8 cellular contexts compared by ENCODE assay signal in genomic region chr9:128690684-128691034, GRCh38. TPM values are rescaled to one million over a fixed set of nuclear protein-coding genes. Genes with fewer than 3 reads are reported as not detected.
DNase-seq lines count a peak whose midpoint lies in the region; ATAC-seq and TF ChIP-seq lines count a peak whose summit lies in the region.

No MANE protein-coding gene starts in this region.

- no peaks in the 10 kb centered on the region for H3K9me3 Mint-ChIP-seq in activated CD4-positive, alpha-beta T cell treated with anti-CD3 and anti-CD28 coated beads for 36 hours (ENCODE audit: low read depth)
- no peaks in the 10 kb centered on the region for H3K9me3 Mint-ChIP-seq in activated naive CD8-positive, alpha-beta T cell treated with anti-CD3 and anti-CD28 coated beads, Interleukin-2, amount 50 U/mL, for 24 hours

- ATAC-seq in activated CD4-positive, alpha-beta T cell treated with anti-CD3 and anti-CD28 coated beads for 36 hours: no peak
- no peak for ATAC-seq in activated naive CD8-positive, alpha-beta T cell treated with anti-CD3 and anti-CD28 coated beads, Interleukin-2, amount 50 U/mL, for 24 hours
- ATAC-seq in HG03378 (IDR thresholded peaks at IDR 0.05; ENCODE audit: unreplicated experiment) (no peak), HG03565 (IDR thresholded peaks at IDR 0.05; ENCODE audit: unreplicated experiment) (no peak), GM18868 (IDR thresholded peaks at IDR 0.05; ENCODE audit: unreplicated experiment) (no peak)

- POLR2A ChIA-PET in activated CD4-positive, alpha-beta T cell treated with anti-CD3 and anti-CD28 coated beads for 36 hours (lab: Charles Lee): interaction anchor here (1.3 kb wide), 1 partner anchor 138 kb away, joined by 3 read pairs; the partner anchor contains the start of gene SPTAN1

- H3K36me3 ChIP-seq in kidney epithelial cell (ENCODE audit: control insufficient read depth, insufficient read depth, low read length): peaks cover 1% of the 10 kb centered on the region

- no peak for DNase-seq in activated CD4-positive, alpha-beta T cell treated with anti-CD3 and anti-CD28 coated beads for 36 hours
- no peak for DNase-seq in activated CD4-positive, alpha-beta T cell treated with anti-CD3 and anti-CD28 coated beads, Interleukin-2, amount 50 U/mL, for 48 hours
- DNase-seq in activated naive CD8-positive, alpha-beta T cell treated with anti-CD3 and anti-CD28 coated beads, Interleukin-2, amount 50 U/mL, for 24 hours: no peak
- DNase-seq in kidney epithelial cell (ENCODE audit: low read depth) (no peak), substantia nigra (lab: John Stamatoyannopoulos, UW) (no peak)

- peak overlapping the region; percentile 68 for H3K27ac ChIP-seq in substantia nigra (ENCODE audit: low read depth, low read length, poor library complexity, severe bottlenecking)

- CTCF ChIA-PET in activated CD4-positive, alpha-beta T cell treated with anti-CD3 and anti-CD28 coated beads for 36 hours (lab: Charles Lee): interaction anchor here (1.0 to 4.4 kb wide), 3 partner anchors 10 to 13 kb away, joined by 3 to 24 read pairs (median 4); partner anchors contain the start of gene PKN3

- peak overlapping the region; percentile 95 for H3K4me3 ChIP-seq in kidney epithelial cell (ENCODE audit: low read depth, low read length)

- H3K27ac Mint-ChIP-seq in activated CD4-positive, alpha-beta T cell treated with anti-CD3 and anti-CD28 coated beads for 36 hours: peak overlapping the region; percentile 100
- peak overlapping the region; percentile 91 for H3K27ac Mint-ChIP-seq in activated naive CD8-positive, alpha-beta T cell treated with anti-CD3 and anti-CD28 coated beads, Interleukin-2, amount 50 U/mL, for 24 hours

- TF ChIP-seq CTCF in kidney epithelial cell (IDR thresholded peaks at IDR 0.05; ENCODE audit: insufficient read depth, low read length, poor library complexity, severe bottlenecking): no peak

- H3K27me3 ChIP-seq in kidney epithelial cell (ENCODE audit: control insufficient read depth, insufficient read depth, low read length): no peaks in the 10 kb centered on the region

- intact Hi-C loops in activated CD4-positive, alpha-beta T cell treated with anti-CD3 and anti-CD28 coated beads for 36 hours (cut with DNase I, micrococcal nuclease): no loop called here

- peaks cover 50% of the 10 kb centered on the region for H3K4me1 Mint-ChIP-seq in activated CD4-positive, alpha-beta T cell treated with anti-CD3 and anti-CD28 coated beads for 36 hours
- H3K4me1 Mint-ChIP-seq in activated naive CD8-positive, alpha-beta T cell treated with anti-CD3 and anti-CD28 coated beads, Interleukin-2, amount 50 U/mL, for 24 hours: peaks cover 65% of the 10 kb centered on the region

- H3K4me3 Mint-ChIP-seq in activated CD4-positive, alpha-beta T cell treated with anti-CD3 and anti-CD28 coated beads for 36 hours: peak overlapping the region; percentile 99
- peak overlapping the region; percentile 91 for H3K4me3 Mint-ChIP-seq in activated naive CD8-positive, alpha-beta T cell treated with anti-CD3 and anti-CD28 coated beads, Interleukin-2, amount 50 U/mL, for 24 hours

- H3K27me3 Mint-ChIP-seq in activated CD4-positive, alpha-beta T cell treated with anti-CD3 and anti-CD28 coated beads for 36 hours: no peaks in the 10 kb centered on the region
- H3K27me3 Mint-ChIP-seq in activated naive CD8-positive, alpha-beta T cell treated with anti-CD3 and anti-CD28 coated beads, Interleukin-2, amount 50 U/mL, for 24 hours: no peaks in the 10 kb centered on the region

- peaks cover 49% of the 10 kb centered on the region for H3K36me3 Mint-ChIP-seq in activated CD4-positive, alpha-beta T cell treated with anti-CD3 and anti-CD28 coated beads for 36 hours (ENCODE audit: low read depth)
- peaks cover 50% of the 10 kb centered on the region for H3K36me3 Mint-ChIP-seq in activated naive CD8-positive, alpha-beta T cell treated with anti-CD3 and anti-CD28 coated beads, Interleukin-2, amount 50 U/mL, for 24 hours (ENCODE audit: low read depth)

RNA-seq across cellular contexts. Expression of gene SET, which starts 1.6 kb away (rescaled TPM):
- 100 to 1,000 TPM; 673 to 682 TPM for total RNA-seq in activated CD4-positive, alpha-beta T cell treated with anti-CD3 and anti-CD28 coated beads for 36 hours
- 404 and 663 TPM in 2 replicates for total RNA-seq in kidney epithelial cell

RNA-seq across cellular contexts. Expression of gene PKN3, which starts 11.6 kb away (rescaled TPM):
- 10 to 100 TPM; 14.6 to 14.9 TPM for total RNA-seq in activated CD4-positive, alpha-beta T cell treated with anti-CD3 and anti-CD28 coated beads for 36 hours
- total RNA-seq in kidney epithelial cell: 4.6 and 9.5 TPM in 2 replicates

RNA-seq across cellular contexts. Expression of gene ZDHHC12, which starts 33.3 kb away (rescaled TPM):
- 10 to 100 TPM; 45.3 to 49.5 TPM for total RNA-seq in activated CD4-positive, alpha-beta T cell treated with anti-CD3 and anti-CD28 coated beads for 36 hours
- total RNA-seq in kidney epithelial cell: 96.3 and 104 TPM in 2 replicates

RNA-seq across cellular contexts. Expression of gene DYNC2I2, which starts 34.0 kb away (rescaled TPM):
- total RNA-seq in activated CD4-positive, alpha-beta T cell treated with anti-CD3 and anti-CD28 coated beads for 36 hours: 10 to 100 TPM; 26.7 to 35.7 TPM
- total RNA-seq in kidney epithelial cell: 56.1 and 72.5 TPM in 2 replicates
